Comparison of ENCODE assay signal across 8 cellular contexts in genomic region chr10:44030132-44030531, GRCh38.
DNase-seq lines count a peak whose midpoint lies in the region; ATAC-seq and TF ChIP-seq lines count a peak whose summit lies in the region.

No MANE protein-coding gene starts in this region.

- no peaks in the 10 kb centered on the region for H3K36me3 Mint-ChIP-seq in Calu3 (ENCODE audit: insufficient read depth, unreplicated experiment)

- DNase-seq in HFF-Myc (ENCODE audit: extremely low read depth, low read depth) (no peak), OCI-M1 (lab: John Stamatoyannopoulos, UW) (peak; percentile 9), iPS-NIHi7 (ENCODE audit: extremely low spot score) (peak; percentile 70), RKO (ENCODE audit: low spot score) (no peak), GM19238 (ENCODE audit: insufficient read length, low spot score) (no peak), NCI-H69 (lab: John Stamatoyannopoulos, UW) (no peak), Calu3 (no peak)

- H3K27me3 Mint-ChIP-seq in Calu3 (ENCODE audit: unreplicated experiment): peaks cover 10% of the 10 kb centered on the region

- no peaks in the 10 kb centered on the region for H3K4me1 Mint-ChIP-seq in Calu3 (ENCODE audit: low read depth, unreplicated experiment)

- no TSS peak for BruUV-seq in Calu3 (replicated peaks; lab: Mats Ljungman, UMichigan)

- no peak overlapping the region for H3K27ac Mint-ChIP-seq in Calu3 (ENCODE audit: unreplicated experiment)

- intact Hi-C loops in Calu3 (cut with micrococcal nuclease; ENCODE audit: unreplicated experiment): no loop called here

- no peak overlapping the region for H3K4me3 ChIP-seq in HFF-Myc (replicated peaks; ENCODE audit: low read depth, low read length)

- no peak overlapping the region for H3K4me3 Mint-ChIP-seq in Calu3 (ENCODE audit: low read depth, unreplicated experiment)

- TF ChIP-seq CTCF in HFF-Myc (IDR thresholded peaks at IDR 0.05; ENCODE audit: low read depth, low read length, missing control alignments) (peak; percentile 14), Calu3 (IDR thresholded peaks at IDR 0.05; ENCODE audit: unreplicated experiment) (no peak)

- CTCF ChIA-PET in Calu3 (lab: Charles Lee): no interaction called here

- H3K9me3 Mint-ChIP-seq in Calu3 (ENCODE audit: low read depth, unreplicated experiment): no peaks in the 10 kb centered on the region

- peak; percentile 78 for ATAC-seq in GM18517 (IDR thresholded peaks at IDR 0.05; ENCODE audit: unreplicated experiment)

Comparison
In these comparisons a context has a peak if more than half of its experiments do, and no peak if none do; other contexts are left out.
1. DNase-seq: peak in OCI-M1 (single experiment) and iPS-NIHi7 (single experiment); none in HFF-Myc (single experiment), RKO (single experiment), GM19238 (single experiment), NCI-H69 (single experiment) and Calu3 (single experiment).